In the genomic region with DNA sequence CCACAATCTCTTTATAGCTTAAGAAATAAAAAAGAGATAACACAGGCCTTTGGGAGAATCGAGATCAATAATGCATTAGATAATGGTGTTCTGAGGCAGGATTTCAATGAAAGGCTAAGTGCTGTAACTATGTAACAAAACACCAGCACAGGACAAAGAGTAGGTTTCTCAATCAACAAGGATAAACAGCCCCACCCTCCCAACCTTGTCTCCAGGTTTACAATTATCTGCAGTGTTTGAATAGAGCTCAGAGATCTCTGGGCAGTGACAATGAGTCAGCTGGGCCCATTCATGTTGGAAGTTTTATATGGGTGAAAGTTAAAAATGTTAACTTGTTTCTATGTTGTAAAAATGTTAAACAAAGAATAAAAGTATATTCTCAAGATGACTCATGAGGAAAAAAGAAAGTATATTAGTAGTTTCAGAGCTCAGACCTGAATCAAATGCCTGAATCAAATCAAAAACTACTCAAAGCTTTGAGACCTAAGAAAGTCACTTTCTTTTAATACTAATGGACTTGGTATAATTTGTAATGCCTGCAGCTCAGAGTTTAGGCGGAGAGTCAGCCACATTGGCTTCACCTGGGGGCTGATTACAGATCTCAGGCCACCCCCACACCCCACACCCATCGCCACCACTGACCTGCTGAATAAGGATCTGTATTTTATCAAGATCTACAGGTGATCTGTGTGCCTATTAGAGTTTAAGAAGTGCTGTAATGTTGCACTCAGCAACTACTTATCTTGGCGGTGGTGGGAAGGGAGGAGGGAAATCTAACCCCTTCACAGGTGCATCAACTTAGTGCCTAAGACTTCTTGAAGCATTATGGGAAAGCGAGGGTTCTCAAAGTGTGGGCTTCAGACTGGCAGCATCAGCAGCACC, we compare ENCODE assay signal across 11 cellular contexts. TPM values are rescaled to one million over a fixed set of nuclear protein-coding genes. Genes with fewer than 3 reads are reported as not detected.
A peak's percentile ranks its signal among the peaks of the same experiment; 100 is the strongest.
DNase-seq lines count a peak whose midpoint lies in the region; FAIRE-seq and TF ChIP-seq lines count a peak whose summit lies in the region.
"Had no signal": no experiment of that assay in that cellular context is flagged by ENCODE, and none has a peak within 500 bp of the region (broad histone marks: within the 10 kb centered on the region; RNA-seq: fewer than 3 reads in every experiment).

No MANE protein-coding gene starts in this region.

- peaks cover 39% of the 10 kb centered on the region for H3K36me3 Mint-ChIP-seq in Calu3 (ENCODE audit: insufficient read depth, unreplicated experiment)
- no peaks in the 10 kb centered on the region for H3K36me3 Mint-ChIP-seq in astrocyte (ENCODE audit: low read depth, unreplicated experiment)

- no peak overlapping the region for H4K8ac ChIP-seq in mesenchymal stem cell (ENCODE audit: low read length)

- no peak overlapping the region for H3K14ac ChIP-seq in mesenchymal stem cell (ENCODE audit: low read length in 2 of 2)

- no peak overlapping the region for H3K18ac ChIP-seq in mesenchymal stem cell (ENCODE audit: low read depth in 1 of 2, low read length in 2 of 2)

- H3K27ac ChIP-seq in astrocyte (ENCODE audit: low read depth, low read length): peak overlapping the region; percentile 61
- H3K27ac ChIP-seq in mesenchymal stem cell (ENCODE audit: low read length, poor library complexity, severe bottlenecking): peak overlapping the region; percentile 99
- H3K27ac ChIP-seq in sigmoid colon: peak overlapping the region in 1 of 4 donors; percentile 8
- H3K27ac ChIP-seq: tibial artery had no signal

- H2BK120ac ChIP-seq in mesenchymal stem cell (ENCODE audit: low read depth, low read length): no peak overlapping the region

- no peaks in the 10 kb centered on the region for H4K20me1 ChIP-seq in astrocyte (ENCODE audit: insufficient read depth, low read length)

- H3K79me1 ChIP-seq in mesenchymal stem cell (replicated peaks; ENCODE audit: low read length, poor library complexity, severe bottlenecking): no peaks in the 10 kb centered on the region

- FAIRE-seq in astrocyte (lab: Jason Lieb, UNC) (no peak), GM12892 (lab: Jason Lieb, UNC) (no peak)

- TSS peak; percentile 88 for BruUV-seq in Calu3 (replicated peaks; lab: Mats Ljungman, UMichigan)

- H2BK15ac ChIP-seq in mesenchymal stem cell (ENCODE audit: low read depth, poor library complexity, severe bottlenecking): no peak overlapping the region

- peaks cover 14% of the 10 kb centered on the region for H3K4me1 ChIP-seq in astrocyte (ENCODE audit: insufficient read depth, low read length)
- peaks cover 13% of the 10 kb centered on the region for H3K4me1 ChIP-seq in mesenchymal stem cell (ENCODE audit: control insufficient read depth, insufficient read depth, low read depth, low read length)
- H3K4me1 ChIP-seq in sigmoid colon: no peaks in the 10 kb centered on the region
- H3K4me1 ChIP-seq: tibial artery had no signal

- H3K79me2 ChIP-seq in astrocyte (ENCODE audit: insufficient read depth, low read length): no peaks in the 10 kb centered on the region

- H3K4me2 ChIP-seq in astrocyte (ENCODE audit: low read length) (peak overlapping the region; percentile 61), mesenchymal stem cell (ENCODE audit: low read length, poor library complexity, severe bottlenecking) (no peak overlapping the region)

- H3K4me3 Mint-ChIP-seq in Calu3 (ENCODE audit: low read depth, unreplicated experiment) (peak overlapping the region; percentile 51), astrocyte (ENCODE audit: unreplicated experiment) (no peak overlapping the region)

- H3K27me3 ChIP-seq in astrocyte (ENCODE audit: insufficient read depth, low read length): no peaks in the 10 kb centered on the region
- H3K27me3 ChIP-seq in mesenchymal stem cell (ENCODE audit: control insufficient read depth in 1 of 2, insufficient read depth in 1 of 2, low read length in 2 of 2): no peaks in the 10 kb centered on the region
- H3K27me3 ChIP-seq in sigmoid colon: peaks cover 0 to 13% (median 0%) of the 10 kb centered on the region in 3 donors

- no peak for TF ChIP-seq EP300 in sigmoid colon (IDR thresholded peaks at IDR 0.05)

- no peak overlapping the region for H3K23ac ChIP-seq in mesenchymal stem cell (ENCODE audit: low read length in 2 of 2)

- WGBS in mesenchymal stem cell: 100% methylated on average over 2 of the region's 5 CpGs
- WGBS in sigmoid colon, 2 donors: 20 to 78% methylated on average over 5 of the region's 5 CpGs

- peak overlapping the region; percentile 95 for H2BK5ac ChIP-seq in mesenchymal stem cell (ENCODE audit: low read depth, low read length, poor library complexity, severe bottlenecking)

- peaks cover 76% of the 10 kb centered on the region for H3K4me1 Mint-ChIP-seq in Calu3 (ENCODE audit: low read depth, unreplicated experiment)
- peaks cover 16% of the 10 kb centered on the region for H3K4me1 Mint-ChIP-seq in astrocyte (ENCODE audit: low read depth, unreplicated experiment)

- no peaks in the 10 kb centered on the region for H3K9me3 Mint-ChIP-seq in Calu3 (ENCODE audit: low read depth, unreplicated experiment)
- H3K9me3 Mint-ChIP-seq in astrocyte (ENCODE audit: unreplicated experiment): no peaks in the 10 kb centered on the region

- no peaks in the 10 kb centered on the region for H3K9me3 ChIP-seq in astrocyte (ENCODE audit: insufficient read depth, low read depth, low read length)
- H3K9me3 ChIP-seq in mesenchymal stem cell (ENCODE audit: control insufficient read depth, low read length): no peaks in the 10 kb centered on the region
- no peaks in the 10 kb centered on the region for H3K9me3 ChIP-seq in sigmoid colon
- H3K9me3 ChIP-seq: tibial artery had no signal

- peak overlapping the region; percentile 100 for H2AK5ac ChIP-seq in mesenchymal stem cell (ENCODE audit: low read length, severe bottlenecking)

- H2BK12ac ChIP-seq in mesenchymal stem cell (ENCODE audit: low read length in 2 of 2): no peak overlapping the region

- H3K27me3 Mint-ChIP-seq in Calu3 (ENCODE audit: unreplicated experiment) (no peaks in the 10 kb centered on the region), astrocyte (ENCODE audit: low read depth, unreplicated experiment) (peaks cover 3% of the 10 kb centered on the region)

- no peak overlapping the region for H3K4ac ChIP-seq in mesenchymal stem cell (ENCODE audit: low read depth in 1 of 2, low read length in 2 of 2)

- DNase-seq in Calu3 (peak; percentile 91), M059J (ENCODE audit: low read depth) (peak; percentile 89), astrocyte (ENCODE audit: low read depth) (no peak), mesenchymal stem cell (no peak), cerebellar cortex (ENCODE audit: low spot score) (no peak), DMS79 treated with DMSO at 0.1 percent for 48 hours (lab: John Stamatoyannopoulos, UW) (no peak), sigmoid colon (no peak), GM12892 (ENCODE audit: insufficient read length) (no peak)
- DNase-seq: tibial artery had no signal

- H3K4me3 ChIP-seq in astrocyte (ENCODE audit: insufficient read depth, low read depth, low read length): no peak overlapping the region
- H3K4me3 ChIP-seq in mesenchymal stem cell (ENCODE audit: insufficient read depth in 1 of 2, low read depth in 1 of 2, low read length in 2 of 2): no peak overlapping the region
- H3K4me3 ChIP-seq in sigmoid colon: no peak overlapping the region
- H3K4me3 ChIP-seq: tibial artery had no signal

- CTCF ChIA-PET in Calu3 (lab: Charles Lee): interaction anchor here (0.5 to 4.6 kb wide), 38 partner anchors 8 to 992 kb away, joined by 3 to 68 read pairs (median 4); a partner anchor contains a TSS

- H3K27ac Mint-ChIP-seq in Calu3 (ENCODE audit: unreplicated experiment) (peak overlapping the region; percentile 92), astrocyte (ENCODE audit: unreplicated experiment) (peak overlapping the region; percentile 15)

- no peak overlapping the region for H2AFZ ChIP-seq in astrocyte (ENCODE audit: low read depth, low read length)
- no peak overlapping the region for H2AFZ ChIP-seq in mesenchymal stem cell (ENCODE audit: low read depth, low read length)

- no peak for TF ChIP-seq CTCF in Calu3 (IDR thresholded peaks at IDR 0.05; ENCODE audit: unreplicated experiment)
- no peak for TF ChIP-seq CTCF in astrocyte (IDR thresholded peaks at IDR 0.05; ENCODE audit: insufficient read depth, low read depth, low read length)
- no peak for TF ChIP-seq CTCF in sigmoid colon (IDR thresholded peaks at IDR 0.05)

- H3K9ac ChIP-seq in astrocyte (ENCODE audit: low read length) (no peak overlapping the region), mesenchymal stem cell (ENCODE audit: low read length) (peak overlapping the region; percentile 56)

- no peaks in the 10 kb centered on the region for H3K36me3 ChIP-seq in astrocyte (ENCODE audit: insufficient read depth, low read length)
- H3K36me3 ChIP-seq in mesenchymal stem cell (ENCODE audit: control insufficient read depth in 1 of 2, insufficient read depth in 2 of 2, low read depth in 1 of 2, low read length in 2 of 2): no peaks in the 10 kb centered on the region
- no peaks in the 10 kb centered on the region for H3K36me3 ChIP-seq in sigmoid colon
- H3K36me3 ChIP-seq: tibial artery had no signal

- intact Hi-C loops in Calu3 (cut with micrococcal nuclease; ENCODE audit: unreplicated experiment): loop anchor here (1.0 to 2.0 kb wide), 2 partner anchors 99 to 287 kb away; no protein-coding TSS in a partner anchor
- intact Hi-C loops in sigmoid colon (cut with DNase I): no loop called here

- TF ChIP-seq POLR2A in sigmoid colon (IDR thresholded peaks at IDR 0.05): no peak
- no peak for TF ChIP-seq POLR2A in GM12892 (IDR thresholded peaks at IDR 0.05; ENCODE audit: low read depth, low read length)

- H4K91ac ChIP-seq in mesenchymal stem cell (ENCODE audit: low read length): no peak overlapping the region

RNA-seq across cellular contexts. Expression of a gene that starts 17.2 kb away (rescaled TPM):
- total RNA-seq in Calu3 (2022) (0.66 and 1.7 TPM in 2 replicates), astrocyte (not detected in 2 replicates), sigmoid colon (1 to 10 TPM in 2 of 4 donors, not detected in 2; 1.4 to 2.1 TPM)
- total RNA-seq in M059J (2014; rRNA removed; shearing (Covaris generic)): 0.17 TPM in 1 of 2 replicates, not detected in the other
- polyA plus RNA-seq in mesenchymal stem cell (2013, experiment 1 of 2): not detected
- not detected for polyA plus RNA-seq in mesenchymal stem cell (2013, experiment 2 of 2)
- polyA plus RNA-seq in sigmoid colon: 1,000 to 10,000 TPM; 1,034 to 2,181 (median 1,227) TPM
- polyA plus RNA-seq in GM12892 (2012; ENCODE audit: missing spikeins): not detected
- total RNA-seq: dermis microvascular lymphatic vessel endothelial cell, lung microvascular endothelial cell had no signal

RNA-seq across cellular contexts. Expression of a gene that starts 35.2 kb away (rescaled TPM):
- total RNA-seq in Calu3 (2022) (2.4 and 2.7 TPM in 2 replicates), astrocyte (not detected in 2 replicates), sigmoid colon (not detected)
- not detected in 2 replicates for total RNA-seq in M059J (2014; rRNA removed; shearing (Covaris generic))
- not detected for polyA plus RNA-seq in mesenchymal stem cell (2013, experiment 1 of 2)
- polyA plus RNA-seq in mesenchymal stem cell (2013, experiment 2 of 2): not detected
- 1 to 10 TPM; 1.2 to 1.8 (median 1.3) TPM for polyA plus RNA-seq in sigmoid colon
- polyA plus RNA-seq in GM12892 (2012; ENCODE audit: missing spikeins): not detected
- total RNA-seq: dermis microvascular lymphatic vessel endothelial cell, lung microvascular endothelial cell had no signal

RNA-seq across cellular contexts. Expression of a gene that starts 35.2 kb away (rescaled TPM):
- 1,389 and 1,709 TPM in 2 replicates for total RNA-seq in Calu3 (2022)
- total RNA-seq in M059J (2014; rRNA removed; shearing (Covaris generic)): not detected in 2 replicates
- not detected in 2 replicates for total RNA-seq in astrocyte
- polyA plus RNA-seq in mesenchymal stem cell (2013, experiment 1 of 2): not detected
- not detected for polyA plus RNA-seq in mesenchymal stem cell (2013, experiment 2 of 2)
- under 1 TPM in 1 of 4 donors, not detected in 3; 0.27 TPM for total RNA-seq in sigmoid colon
- 1 to 10 TPM in 1 of 3 donors, under 1 TPM in 2; 0.35 to 3.7 (median 0.60) TPM for polyA plus RNA-seq in sigmoid colon
- polyA plus RNA-seq in GM12892 (2012; ENCODE audit: missing spikeins): not detected
- total RNA-seq: dermis microvascular lymphatic vessel endothelial cell had no signal

Comparison
In these comparisons a context has a peak if more than half of its experiments do, and no peak if none do; other contexts are left out.
1. DNase-seq: peak in Calu3 (single experiment) and M059J (single experiment); none in astrocyte (single experiment), mesenchymal stem cell (single experiment), cerebellar cortex (single experiment), DMS79 treated with DMSO at 0.1 percent for 48 hours (single experiment), sigmoid colon (single experiment) and GM12892 (single experiment).
2. RNA of a gene that starts 35.2 kb away (total RNA-seq): 1,389 to 1,709 TPM in Calu3; not detected in astrocyte, not detected in M059J and 0.27 TPM in sigmoid colon; every median in the first group is over 1,000 times any median in the second.